ENCODE assay signal across 17 cellular contexts in the genomic region with DNA sequence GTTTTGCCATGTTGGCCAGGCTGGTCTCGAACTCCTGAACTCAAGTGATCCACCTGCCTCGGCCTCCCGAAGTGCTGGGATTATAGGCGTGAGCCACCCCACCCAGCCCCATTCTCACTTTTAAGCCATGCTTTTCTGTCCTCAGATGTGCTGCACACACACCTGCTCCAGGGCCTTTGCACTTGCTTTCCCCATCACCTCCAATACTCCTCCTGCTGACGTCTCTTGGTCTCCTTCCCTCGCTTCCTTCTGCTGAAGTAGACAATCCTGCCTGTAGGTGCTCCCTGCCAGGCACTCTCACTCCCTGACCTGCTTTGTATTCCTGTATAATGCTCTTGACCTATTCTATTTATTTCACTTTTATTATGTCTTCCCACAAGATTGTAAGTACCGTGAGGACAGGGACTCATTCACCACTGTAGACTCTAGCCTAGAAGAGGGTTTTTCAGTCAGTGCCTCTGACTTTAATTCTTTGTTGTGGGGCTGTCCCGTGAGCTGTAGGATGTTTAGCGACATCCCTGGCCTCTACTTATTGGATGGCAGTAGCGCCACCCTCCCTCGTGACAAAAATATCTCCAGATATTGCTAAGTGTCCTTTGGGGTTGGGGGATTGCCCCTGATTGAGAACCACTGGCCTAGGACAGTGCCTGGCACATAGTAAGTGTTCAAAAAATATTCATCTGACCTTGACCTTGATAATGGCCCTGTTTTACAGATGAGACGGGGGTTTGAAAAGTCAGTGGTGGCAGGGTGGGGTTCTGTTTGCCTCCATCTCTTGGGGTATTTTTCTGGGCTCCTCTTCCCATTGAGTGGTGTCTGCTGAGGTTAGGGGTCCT. TPM values are rescaled to one million over a fixed set of nuclear protein-coding genes. Genes with fewer than 3 reads are reported as not detected.
A peak's percentile ranks its signal among the peaks of the same experiment; 100 is the strongest.
DNase-seq lines count a peak whose midpoint lies in the region; ATAC-seq, FAIRE-seq and TF ChIP-seq lines count a peak whose summit lies in the region.
"Had no signal": no experiment of that assay in that cellular context is flagged by ENCODE, and none has a peak within 500 bp of the region (broad histone marks: within the 10 kb centered on the region; RNA-seq: fewer than 3 reads in every experiment).

No MANE protein-coding gene starts in this region.

- H3K9me3 Mint-ChIP-seq in activated T-cell treated with anti-CD3 and anti-CD28 coated beads, Interleukin-2, amount 50 U/mL, for 24 hours = peaks cover 4% of the 10 kb centered on the region

- intact Hi-C loops in colonic mucosa (cut with DNase I) = no loop called here
- intact Hi-C loops in spleen (cut with DNase I; ENCODE audit: low total_unique reads) = no loop called here
- intact Hi-C loops in pancreas (cut with DNase I) = no loop called here

- no peak for ATAC-seq in pancreas

- peak overlapping the region; percentile 98 for H3K27ac Mint-ChIP-seq in activated T-cell treated with anti-CD3 and anti-CD28 coated beads, Interleukin-2, amount 50 U/mL, for 24 hours
- H3K27ac Mint-ChIP-seq: brain had no signal

- TF ChIP-seq CTCF in Peyer's patch (IDR thresholded peaks at IDR 0.05) (no peak), colonic mucosa (IDR thresholded peaks at IDR 0.05) (no peak), spleen (IDR thresholded peaks at IDR 0.05 in 8 of 11, conservative IDR thresholded peaks at IDR 0.05 in 3 of 11) (no peak), pancreas (IDR thresholded peaks at IDR 0.05) (no peak)

- H3K36me3 ChIP-seq in Peyer's patch (no peaks in the 10 kb centered on the region), colonic mucosa (no peaks in the 10 kb centered on the region), spleen (peaks cover 0 to 47% (median 0%) of the 10 kb centered on the region in 6 donors), pancreas (no peaks in the 10 kb centered on the region)
- H3K36me3 ChIP-seq: prostate gland had no signal

- no peak for FAIRE-seq in pancreas (lab: Jason Lieb, UNC)
- FAIRE-seq: endothelial cell of umbilical vein, H54 had no signal

- H3K27ac ChIP-seq in Peyer's patch (peak overlapping the region; percentile 77 to 99 (median 84)), colonic mucosa (peak overlapping the region; percentile 53), spleen (peak overlapping the region; percentile 71 to 99 (median 98)), pancreas (no peak overlapping the region)

- no peak overlapping the region for H3K4me3 ChIP-seq in Peyer's patch
- no peak overlapping the region for H3K4me3 ChIP-seq in colonic mucosa
- peak overlapping the region in 2 of 8 donors; percentile 7 to 62 for H3K4me3 ChIP-seq in spleen
- H3K4me3 ChIP-seq in pancreas = no peak overlapping the region
- H3K4me3 ChIP-seq: prostate gland had no signal

- H3K4me3 Mint-ChIP-seq in activated T-cell treated with anti-CD3 and anti-CD28 coated beads, Interleukin-2, amount 50 U/mL, for 24 hours = peak overlapping the region; percentile 99
- H3K4me3 Mint-ChIP-seq: brain had no signal

- no peaks in the 10 kb centered on the region for H3K27me3 ChIP-seq in Peyer's patch
- H3K27me3 ChIP-seq in colonic mucosa = no peaks in the 10 kb centered on the region
- no peaks in the 10 kb centered on the region for H3K27me3 ChIP-seq in spleen (replicated peaks in 1 of 7)
- no peaks in the 10 kb centered on the region for H3K27me3 ChIP-seq in pancreas

- TF ChIP-seq POLR2A in Peyer's patch (IDR thresholded peaks at IDR 0.05) = no peak
- TF ChIP-seq POLR2A in spleen (IDR thresholded peaks at IDR 0.05) = no peak

- peak overlapping the region; percentile 28 to 30 for H3K9ac ChIP-seq in colonic mucosa (ENCODE audit: low read depth in 2 of 2, low read length in 2 of 2)

- 75 to 85% (median 82%) methylated on average over 12 of the region's 12 CpGs for WGBS in spleen, 5 donors
- 77 to 83% methylated on average over 12 of the region's 12 CpGs for WGBS in pancreas, 2 donors

- H3K36me3 Mint-ChIP-seq in activated T-cell treated with anti-CD3 and anti-CD28 coated beads, Interleukin-2, amount 50 U/mL, for 24 hours (ENCODE audit: low read depth) = peaks cover 88% of the 10 kb centered on the region
- H3K36me3 Mint-ChIP-seq: brain had no signal

- H3K27me3 Mint-ChIP-seq in activated T-cell treated with anti-CD3 and anti-CD28 coated beads, Interleukin-2, amount 50 U/mL, for 24 hours = no peaks in the 10 kb centered on the region

- H3K4me1 Mint-ChIP-seq in activated T-cell treated with anti-CD3 and anti-CD28 coated beads, Interleukin-2, amount 50 U/mL, for 24 hours (ENCODE audit: low read depth) = peaks cover 87% of the 10 kb centered on the region

- DNase-seq in activated T-cell treated with anti-CD3 and anti-CD28 coated beads, Interleukin-2, amount 50 U/mL, for 24 hours = no peak
- DNase-seq in activated T-cell treated with anti-CD3 and anti-CD28 coated beads, Interleukin-2, amount 50 U/mL, for 48 hours = no peak
- DNase-seq in Peyer's patch (no peak), colonic mucosa (no peak), spleen (no peak), mucosa of gallbladder (ENCODE audit: low spot score) (no peak), ureter (ENCODE audit: low spot score) (no peak), pancreas (no peak)
- DNase-seq: mesenchymal stem cell, NCI-H226, OCI-M1 had no signal

- no peaks in the 10 kb centered on the region for H3K9me3 ChIP-seq in Peyer's patch
- H3K9me3 ChIP-seq in colonic mucosa = no peaks in the 10 kb centered on the region
- no peaks in the 10 kb centered on the region for H3K9me3 ChIP-seq in spleen
- H3K9me3 ChIP-seq in pancreas = no peaks in the 10 kb centered on the region
- H3K9me3 ChIP-seq: prostate gland had no signal

- H3K4me1 ChIP-seq in Peyer's patch (peaks cover 3 to 62% (median 40%) of the 10 kb centered on the region in 4 donors), colonic mucosa (no peaks in the 10 kb centered on the region), spleen (peaks cover 66 to 96% (median 92%) of the 10 kb centered on the region in 6 donors), pancreas (peaks cover 0 to 3% (median 0%) of the 10 kb centered on the region in 3 donors)
- H3K4me1 ChIP-seq: prostate gland had no signal

RNA-seq across cellular contexts. Expression of a gene that starts 4.6 kb away (rescaled TPM):
- 10 to 100 TPM; 37.1 to 92.8 (median 64.0) TPM for total RNA-seq in Peyer's patch
- 10 to 100 TPM; 27.2 to 28.1 TPM for total RNA-seq in colonic mucosa
- 100 to 1,000 TPM; 142 to 233 (median 183) TPM for total RNA-seq in spleen
- polyA plus RNA-seq in spleen = 10 to 100 TPM; 28.5 to 63.2 (median 36.8) TPM
- 50.4 TPM for total RNA-seq in mucosa of gallbladder
- total RNA-seq in ureter = 28.0 TPM
- total RNA-seq in pancreas = 10 to 100 TPM in 2 of 6 donors, 1 to 10 TPM in 4; 2.1 to 20.2 (median 5.9) TPM
- 1 to 10 TPM; 3.5 to 4.0 TPM for polyA plus RNA-seq in pancreas
- total RNA-seq: A673, HT-29 had no signal

RNA-seq across cellular contexts. Expression of a gene that starts 58.4 kb away (rescaled TPM):
- total RNA-seq in Peyer's patch = 100 to 1,000 TPM in 3 of 4 donors, 10 to 100 TPM in 1; 88.3 to 123 (median 113) TPM
- total RNA-seq in colonic mucosa = 10 to 100 TPM; 54.3 to 56.0 TPM
- 100 to 1,000 TPM in 1 of 7 donors, 10 to 100 TPM in 6; 70.3 to 108 (median 93.7) TPM for total RNA-seq in spleen
- 10 to 100 TPM; 10.1 to 15.3 (median 10.5) TPM for polyA plus RNA-seq in spleen
- 69.0 TPM for total RNA-seq in mucosa of gallbladder
- 98.5 TPM for total RNA-seq in ureter
- 10 to 100 TPM; 23.0 to 39.0 (median 25.6) TPM for total RNA-seq in pancreas
- polyA plus RNA-seq in pancreas = 10 to 100 TPM; 13.7 to 16.8 TPM

Comparison
In these comparisons a context has a peak if more than half of its experiments do, and no peak if none do; other contexts are left out.
1. H3K27ac ChIP-seq: peak in Peyer's patch (4 of 4), colonic mucosa (single experiment) and spleen (8 of 8); none in pancreas (0 of 4).